15 cellular contexts compared by ENCODE assay signal in genomic region chr15:41629436-41629835, GRCh38.
"Had no signal": no experiment of that assay in that cellular context is flagged by ENCODE, and none has a peak within 500 bp of the region (broad histone marks: within the 10 kb centered on the region; RNA-seq: fewer than 3 reads in every experiment).

No MANE protein-coding gene starts in this region.

- H3K9me3 ChIP-seq: ovary, spleen, thoracic aorta, vagina had no signal

- DNase-seq: activated CD4-positive, alpha-beta T cell treated with anti-CD3 and anti-CD28 coated beads, Interleukin-2, amount 10 ng/mL, durations not matched to agents 7 days and 5 days; activated naive CD4-positive, alpha-beta T cell; aorta; effector memory CD8-positive, alpha-beta T cell; head of caudate nucleus; left cardiac atrium; ovary; spleen; stimulated activated naive CD8-positive, alpha-beta T cell treated with anti-CD3 and anti-CD28 coated beads, Interleukin-15, amount 100 ng/mL, for 72 hours; T-helper 2 cell had no signal

- H3K4me3 ChIP-seq: lung, ovary, spleen, thoracic aorta, vagina had no signal

- H3K36me3 ChIP-seq: ovary, spleen, thoracic aorta, vagina had no signal

- ATAC-seq: effector memory CD8-positive, alpha-beta T cell; sciatic nerve; stimulated activated naive CD8-positive, alpha-beta T cell treated with anti-CD3 and anti-CD28 coated beads, Interleukin-15, amount 100 ng/mL, for 72 hours had no signal

- H3K27me3 ChIP-seq: ovary, spleen, vagina had no signal

- H3K27ac ChIP-seq: epithelial cell of prostate, ovary, spleen, thoracic aorta, vagina had no signal
